9 cellular contexts compared by ENCODE assay signal in the genomic region with DNA sequence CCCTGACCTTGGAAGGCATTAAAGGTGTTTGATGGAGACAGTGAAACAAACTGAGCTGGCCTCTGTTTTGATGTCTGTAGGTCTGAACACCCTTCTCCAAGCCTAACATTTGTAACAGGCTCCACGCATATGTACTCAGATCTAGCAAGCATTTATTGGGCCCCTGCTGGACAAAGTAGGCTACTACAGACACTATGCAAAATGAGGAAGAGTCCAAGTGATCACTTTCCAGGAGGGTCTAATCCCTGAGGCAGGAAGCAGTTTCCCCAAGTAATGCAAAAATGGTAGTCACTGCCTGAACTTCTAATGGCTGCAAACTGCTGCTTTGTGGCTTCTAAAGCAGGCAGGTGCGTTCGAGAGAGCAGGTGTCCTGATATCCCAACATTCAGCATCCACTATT.
A peak's percentile ranks its signal among the peaks of the same experiment; 100 is the strongest.
DNase-seq lines count a peak whose midpoint lies in the region; ATAC-seq and TF ChIP-seq lines count a peak whose summit lies in the region.
"Had no signal": no experiment of that assay in that cellular context is flagged by ENCODE, and none has a peak within 500 bp of the region (broad histone marks: within the 10 kb centered on the region; RNA-seq: fewer than 3 reads in every experiment).

No MANE protein-coding gene starts in this region.

- no peaks in the 10 kb centered on the region for H3K9me3 ChIP-seq in lower lobe of right lung

- H3K27me3 ChIP-seq in H7 (ENCODE audit: control insufficient read depth, insufficient read depth, low read length) (no peaks in the 10 kb centered on the region), brain microvascular endothelial cell (replicated peaks) (no peaks in the 10 kb centered on the region), lower lobe of right lung (ENCODE audit: low read depth) (peaks cover 4% of the 10 kb centered on the region)

- H3K36me3 ChIP-seq in H7 (replicated peaks; ENCODE audit: control insufficient read depth, insufficient read depth, low read length), result no peaks in the 10 kb centered on the region
- H3K36me3 ChIP-seq in brain microvascular endothelial cell (replicated peaks), result no peaks in the 10 kb centered on the region
- H3K36me3 ChIP-seq in lower lobe of right lung, result no peaks in the 10 kb centered on the region

- in situ Hi-C loops in brain microvascular endothelial cell (cut with HindIII; ENCODE audit: low pct_ligation_motif_present, low sequenced_read_pairs), result no loop called here

- no peak overlapping the region for H3K27ac ChIP-seq in brain microvascular endothelial cell
- H3K27ac ChIP-seq in lower lobe of right lung, result no peak overlapping the region

- intact Hi-C loops in lower lobe of right lung (cut with DNase I), result no loop called here

- ATAC-seq in lower lobe of right lung (no peak), HG03108 (IDR thresholded peaks at IDR 0.05; ENCODE audit: unreplicated experiment) (no peak), GM18873 (IDR thresholded peaks at IDR 0.05; ENCODE audit: low FRiP score, unreplicated experiment) (no peak), GM18505 (IDR thresholded peaks at IDR 0.05; ENCODE audit: unreplicated experiment) (no peak)

- peak; percentile 97 for DNase-seq in DMS53 (lab: John Stamatoyannopoulos, UW)
- DNase-seq in H7, result peak; percentile 71
- DNase-seq in NCI-H2196 (lab: John Stamatoyannopoulos, UW; ENCODE audit: unreplicated experiment), result peak; percentile 80
- peak; percentile 20 for DNase-seq in brain microvascular endothelial cell
- no peak for DNase-seq in lower lobe of right lung
- DNase-seq: right cardiac atrium had no signal

- H3K4me3 ChIP-seq in H7 (ENCODE audit: insufficient read depth, low read depth, low read length), result no peak overlapping the region
- H3K4me3 ChIP-seq in brain microvascular endothelial cell (ENCODE audit: low read depth, low read length), result no peak overlapping the region
- no peak overlapping the region for H3K4me3 ChIP-seq in lower lobe of right lung

- TF ChIP-seq CTCF in brain microvascular endothelial cell (IDR thresholded peaks at IDR 0.05; ENCODE audit: low read depth, low read length, missing control alignments), result peak; percentile 69
- TF ChIP-seq CTCF in lower lobe of right lung (IDR thresholded peaks at IDR 0.05), result peak; percentile 50

- H3K4me1 ChIP-seq in lower lobe of right lung, result no peaks in the 10 kb centered on the region

- TF ChIP-seq POLR2A in GM18505 (IDR thresholded peaks at IDR 0.05; ENCODE audit: borderline replicate concordance, extremely low read depth, insufficient read depth, insufficient read length), result no peak
